18 cellular contexts compared by ENCODE assay signal in genomic region chr12:93880853-93881522, GRCh38.
DNase-seq lines count a peak whose midpoint lies in the region; ATAC-seq and TF ChIP-seq lines count a peak whose summit lies in the region.
"Had no signal": no experiment of that assay in that cellular context is flagged by ENCODE, and none has a peak within 500 bp of the region (broad histone marks: within the 10 kb centered on the region; RNA-seq: fewer than 3 reads in every experiment).

No MANE protein-coding gene starts in this region.

- CTCF ChIA-PET in PC-9 (lab: Charles Lee): no interaction called here
- CTCF ChIA-PET in CD4-positive, alpha-beta T cell (lab: Charles Lee): no interaction called here

- no peak for DNase-seq in activated T-cell treated with anti-CD3 and anti-CD28 coated beads, Interleukin-2, amount 50 U/mL, for 72 hours
- no peak for DNase-seq in activated T-cell treated with anti-CD3 and anti-CD28 coated beads, Interleukin-2, amount 50 U/mL, for 24 hours
- peak in 1 of 2 experiments; percentile 39 for DNase-seq in PC-9
- DNase-seq in central memory CD4-positive, alpha-beta T cell: peak; percentile 21
- DNase-seq in stimulated activated CD8-positive, alpha-beta memory T cell treated with anti-CD3 and anti-CD28 coated beads, Interleukin-4, amount 100 ng/mL, for 48 hours: peak; percentile 3
- DNase-seq in CD4-positive, alpha-beta T cell: no peak
- DNase-seq in NCI-H69 (lab: John Stamatoyannopoulos, UW): no peak
- no peak for DNase-seq in hippocampal formation (lab: John Stamatoyannopoulos, UW)
- DNase-seq: activated effector memory CD4-positive, alpha-beta T cell treated with Interleukin-2 at 50 U/mL for 16 hours; caudate nucleus; GDM1; KBM-7; NCI-H1694; right lobe of liver; SIG-M5 had no signal

- intact Hi-C loops in PC-9 (cut with micrococcal nuclease; ENCODE audit: unreplicated experiment): loop anchor here (2.0 kb wide), 1 partner anchor 218 kb away; no protein-coding TSS in a partner anchor
- intact Hi-C loops in CD4-positive, alpha-beta T cell (cut with DNase I, micrococcal nuclease): no loop called here

- no peak overlapping the region for H3K4me3 ChIP-seq in PC-9
- H3K4me3 ChIP-seq: BLaER1 treated with 17β-estradiol and CSF1 and Interleukin-3, amounts not matched to agents 10 nM and 100 nM; lung; right lobe of liver; vagina had no signal

- peak overlapping the region; percentile 26 to 40 for H3K4me3 Mint-ChIP-seq in activated T-cell treated with anti-CD3 and anti-CD28 coated beads, Interleukin-2, amount 50 U/mL, for 72 hours
- no peak overlapping the region for H3K4me3 Mint-ChIP-seq in activated T-cell treated with anti-CD3 and anti-CD28 coated beads, Interleukin-2, amount 50 U/mL, for 24 hours
- H3K4me3 Mint-ChIP-seq in CD4-positive, alpha-beta T cell: no peak overlapping the region

- no peaks in the 10 kb centered on the region for H3K36me3 ChIP-seq in PC-9 (ENCODE audit: low read depth)
- H3K36me3 ChIP-seq: BLaER1 treated with 17β-estradiol and CSF1 and Interleukin-3, amounts not matched to agents 10 nM and 100 nM; right lobe of liver; vagina had no signal

- peaks cover 6% of the 10 kb centered on the region; the same call in 1 of the 2 replicates for H3F3A ChIP-seq in PC-9 (ENCODE audit: insufficient read depth, low read depth)

- H3K9me3 ChIP-seq in PC-9 (ENCODE audit: insufficient read depth, low read depth): 0 out of 2 replicates have a peak, but pooled peaks cover 3% of the 10 kb centered on the region
- H3K9me3 ChIP-seq in CD4-positive, alpha-beta T cell (ENCODE audit: control insufficient read depth, low read length): peaks cover 10% of the 10 kb centered on the region
- H3K9me3 ChIP-seq: right lobe of liver, vagina had no signal

- peaks cover 7 to 8% of the 10 kb centered on the region in 2 donors for H3K36me3 Mint-ChIP-seq in activated T-cell treated with anti-CD3 and anti-CD28 coated beads, Interleukin-2, amount 50 U/mL, for 72 hours (ENCODE audit: insufficient read depth in 2 of 2)
- peaks cover 1% of the 10 kb centered on the region for H3K36me3 Mint-ChIP-seq in activated T-cell treated with anti-CD3 and anti-CD28 coated beads, Interleukin-2, amount 50 U/mL, for 24 hours (ENCODE audit: low read depth)
- peaks cover 11% of the 10 kb centered on the region for H3K36me3 Mint-ChIP-seq in CD4-positive, alpha-beta T cell (ENCODE audit: low read depth)

- no peaks in the 10 kb centered on the region for H4K20me1 ChIP-seq in PC-9 (ENCODE audit: insufficient read depth)
- H4K20me1 ChIP-seq: BLaER1 treated with 17β-estradiol and CSF1 and Interleukin-3, amounts not matched to agents 10 nM and 100 nM had no signal

- peak overlapping the region; percentile 75 for H3K27ac Mint-ChIP-seq in activated T-cell treated with anti-CD3 and anti-CD28 coated beads, Interleukin-2, amount 50 U/mL, for 72 hours
- no peak overlapping the region for H3K27ac Mint-ChIP-seq in activated T-cell treated with anti-CD3 and anti-CD28 coated beads, Interleukin-2, amount 50 U/mL, for 24 hours
- H3K27ac Mint-ChIP-seq in CD4-positive, alpha-beta T cell: no peak overlapping the region

- no peak for TF ChIP-seq CTCF in PC-9 (conservative IDR thresholded peaks at IDR 0.05)
- no peak for TF ChIP-seq CTCF in CD4-positive, alpha-beta T cell (IDR thresholded peaks at IDR 0.05)

- H3K9me3 Mint-ChIP-seq in activated T-cell treated with anti-CD3 and anti-CD28 coated beads, Interleukin-2, amount 50 U/mL, for 72 hours: peaks cover 2 to 8% of the 10 kb centered on the region in 2 donors
- H3K9me3 Mint-ChIP-seq in activated T-cell treated with anti-CD3 and anti-CD28 coated beads, Interleukin-2, amount 50 U/mL, for 24 hours: peaks cover 9% of the 10 kb centered on the region
- peaks cover 5% of the 10 kb centered on the region for H3K9me3 Mint-ChIP-seq in CD4-positive, alpha-beta T cell

- H3K4me1 ChIP-seq in PC-9 (replicated peaks; ENCODE audit: insufficient read depth): peaks cover 24% of the 10 kb centered on the region
- H3K4me1 ChIP-seq: right lobe of liver, vagina had no signal

- no peaks in the 10 kb centered on the region for H3K79me2 ChIP-seq in PC-9 (ENCODE audit: low read depth)

- no peak overlapping the region for H2AFZ ChIP-seq in PC-9

- H3K27ac ChIP-seq in PC-9: no peak overlapping the region
- no peak overlapping the region for H3K27ac ChIP-seq in CD4-positive, alpha-beta T cell (ENCODE audit: low read depth, low read length)
- H3K27ac ChIP-seq: BLaER1 treated with 17β-estradiol and CSF1 and Interleukin-3, amounts not matched to agents 10 nM and 100 nM; right lobe of liver; vagina had no signal

- no peaks in the 10 kb centered on the region for H3K27me3 ChIP-seq in PC-9 (ENCODE audit: insufficient read depth, low read depth)
- H3K27me3 ChIP-seq in CD4-positive, alpha-beta T cell (ENCODE audit: control insufficient read depth, insufficient read depth, low read length): no peaks in the 10 kb centered on the region
- H3K27me3 ChIP-seq: BLaER1 treated with 17β-estradiol and CSF1 and Interleukin-3, amounts not matched to agents 10 nM and 100 nM; right lobe of liver; vagina had no signal

- H3K9me2 ChIP-seq in PC-9 (ENCODE audit: insufficient read depth): no peaks in the 10 kb centered on the region

- no TSS peak for BruUV-seq in PC-9 (replicated peaks; lab: Mats Ljungman, UMichigan)

- H3K27me3 Mint-ChIP-seq in activated T-cell treated with anti-CD3 and anti-CD28 coated beads, Interleukin-2, amount 50 U/mL, for 72 hours (ENCODE audit: low read depth): no peaks in the 10 kb centered on the region
- no peaks in the 10 kb centered on the region for H3K27me3 Mint-ChIP-seq in activated T-cell treated with anti-CD3 and anti-CD28 coated beads, Interleukin-2, amount 50 U/mL, for 24 hours
- no peaks in the 10 kb centered on the region for H3K27me3 Mint-ChIP-seq in CD4-positive, alpha-beta T cell

- peak; percentile 55 to 57 for ATAC-seq in activated T-cell treated with anti-CD3 and anti-CD28 coated beads, Interleukin-2, amount 50 U/mL, for 72 hours (replicated peaks in 1 of 2)
- ATAC-seq in CD4-positive, alpha-beta T cell (ENCODE audit: poor library complexity): no peak
- ATAC-seq: right lobe of liver had no signal

- POLR2A ChIA-PET in PC-9 (lab: Charles Lee; ENCODE audit: unreplicated experiment): no interaction called here
- POLR2A ChIA-PET in CD4-positive, alpha-beta T cell (lab: Charles Lee): no interaction called here

- H3K4me1 Mint-ChIP-seq in activated T-cell treated with anti-CD3 and anti-CD28 coated beads, Interleukin-2, amount 50 U/mL, for 72 hours (ENCODE audit: low read depth): peaks cover 13% of the 10 kb centered on the region
- peaks cover 10% of the 10 kb centered on the region for H3K4me1 Mint-ChIP-seq in activated T-cell treated with anti-CD3 and anti-CD28 coated beads, Interleukin-2, amount 50 U/mL, for 24 hours (ENCODE audit: low read depth)
- H3K4me1 Mint-ChIP-seq in CD4-positive, alpha-beta T cell (ENCODE audit: low read depth): peaks cover 12% of the 10 kb centered on the region

- H3K4me2 ChIP-seq in PC-9: peak overlapping the region; percentile 22; the same call in 1 of the 2 replicates
- H3K4me2 ChIP-seq: BLaER1 treated with 17β-estradiol and CSF1 and Interleukin-3, amounts not matched to agents 10 nM and 100 nM had no signal

Comparison
In these comparisons a context has a peak if more than half of its experiments do, and no peak if none do; other contexts are left out.
1. H3K4me3 Mint-ChIP-seq: peak in activated T-cell treated with anti-CD3 and anti-CD28 coated beads, Interleukin-2, amount 50 U/mL, for 72 hours (2 of 2); none in activated T-cell treated with anti-CD3 and anti-CD28 coated beads, Interleukin-2, amount 50 U/mL, for 24 hours (single experiment) and CD4-positive, alpha-beta T cell (single experiment).
2. DNase-seq: peak in central memory CD4-positive, alpha-beta T cell (single experiment) and stimulated activated CD8-positive, alpha-beta memory T cell treated with anti-CD3 and anti-CD28 coated beads, Interleukin-4, amount 100 ng/mL, for 48 hours (single experiment); none in activated T-cell treated with anti-CD3 and anti-CD28 coated beads, Interleukin-2, amount 50 U/mL, for 72 hours (0 of 2), activated T-cell treated with anti-CD3 and anti-CD28 coated beads, Interleukin-2, amount 50 U/mL, for 24 hours (single experiment), CD4-positive, alpha-beta T cell (0 of 10), NCI-H69 (single experiment) and hippocampal formation (0 of 2).